In the genomic region with DNA sequence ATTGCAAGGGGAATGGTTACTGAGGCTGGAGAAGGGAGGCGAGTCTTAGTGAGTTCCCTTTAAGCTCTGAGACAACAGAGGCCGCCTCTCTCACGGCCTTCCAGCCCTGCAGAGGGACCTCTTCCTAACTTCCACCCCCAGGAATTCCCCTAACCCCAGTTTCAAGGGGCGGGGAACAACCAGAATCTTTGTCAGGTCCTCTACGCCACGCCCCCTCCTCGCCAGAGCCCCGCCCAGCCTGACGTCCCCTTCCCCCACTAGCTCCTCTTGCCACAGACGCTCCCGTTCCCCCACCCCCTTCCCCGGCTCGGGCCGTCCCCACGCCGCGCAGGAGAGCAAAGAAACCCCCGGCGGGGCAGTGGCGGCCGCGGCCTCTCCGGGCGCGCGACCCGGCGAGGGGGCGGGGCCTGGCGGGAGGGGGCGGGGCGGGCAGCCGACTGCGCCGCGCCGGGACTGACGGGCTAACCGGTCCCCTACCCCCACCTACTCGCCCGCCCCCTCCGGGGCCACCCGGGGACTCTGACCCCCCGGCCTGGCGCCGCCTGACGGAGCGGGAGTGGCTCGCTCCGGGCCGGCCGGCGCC, we compare ENCODE assay signal across 8 cellular contexts. TPM values are rescaled to one million over a fixed set of nuclear protein-coding genes. Genes with fewer than 3 reads are reported as not detected.
DNase-seq lines count a peak whose midpoint lies in the region; ATAC-seq and TF ChIP-seq lines count a peak whose summit lies in the region.

No MANE protein-coding gene starts in this region.

- H3K27me3 Mint-ChIP-seq in T-cell = no peaks in the 10 kb centered on the region

- H3K9me3 ChIP-seq in adrenal gland (replicated peaks in 1 of 3) = no peaks in the 10 kb centered on the region
- H3K9me3 ChIP-seq in left ventricle myocardium inferior (replicated peaks) = no peaks in the 10 kb centered on the region
- H3K9me3 ChIP-seq in upper lobe of left lung = no peaks in the 10 kb centered on the region

- POLR2A ChIA-PET in T-cell (lab: Charles Lee) = interaction anchor here (0.6 to 1.6 kb wide), 8 partner anchors 12 to 412 kb away, joined by 3 to 11 read pairs (median 4); a partner anchor contains a TSS

- no peaks in the 10 kb centered on the region for H3K36me3 ChIP-seq in adrenal gland (replicated peaks in 1 of 2)
- no peaks in the 10 kb centered on the region for H3K36me3 ChIP-seq in left ventricle myocardium inferior
- H3K36me3 ChIP-seq in upper lobe of left lung = no peaks in the 10 kb centered on the region

- WGBS in adrenal gland, 4 donors = 0 to 1% (median 0%) methylated on average over 1 to 52 of the region's 53 CpGs
- WGBS in upper lobe of left lung, 2 donors = 0 to 1% methylated on average over 8 to 21 of the region's 53 CpGs

- CTCF ChIA-PET in T-cell (lab: Charles Lee) = interaction anchor here in 1 of 2 donors (0.6 to 3.0 kb wide), 8 partner anchors 9 to 1358 kb away, joined by 3 to 28 read pairs (median 6); a partner anchor contains a TSS

- H3K27ac ChIP-seq in adrenal gland (peak overlapping the region; percentile 59 to 99 (median 93)), left ventricle myocardium inferior (replicated peaks) (peak overlapping the region; percentile 95), upper lobe of left lung (peak overlapping the region; percentile 87 to 100 (median 95))

- no peaks in the 10 kb centered on the region for H3K9me3 Mint-ChIP-seq in T-cell

- intact Hi-C loops in adrenal gland (cut with DNase I) = loop anchor here in 1 of 2 donors (10.0 kb wide), 1 partner anchor 130 kb away; no protein-coding TSS in a partner anchor
- intact Hi-C loops in left ventricle myocardium inferior (cut with micrococcal nuclease) = no loop called here
- intact Hi-C loops in posterior vena cava (cut with DNase I) = no loop called here

- TF ChIP-seq CTCF in HFF-Myc (IDR thresholded peaks at IDR 0.05; ENCODE audit: low read depth, low read length, missing control alignments) (no peak), adrenal gland (IDR thresholded peaks at IDR 0.05) (no peak), left ventricle myocardium inferior (IDR thresholded peaks at IDR 0.05; ENCODE audit: borderline replicate concordance) (no peak), upper lobe of left lung (IDR thresholded peaks at IDR 0.05) (no peak)

- TF ChIP-seq EP300 in upper lobe of left lung (IDR thresholded peaks at IDR 0.05) = no peak

- no peaks in the 10 kb centered on the region for H3K36me3 Mint-ChIP-seq in T-cell

- H3K4me3 ChIP-seq in GM08714 (ENCODE audit: low read length) = peak overlapping the region; percentile 89
- peak overlapping the region; percentile 66 for H3K4me3 ChIP-seq in HFF-Myc (replicated peaks; ENCODE audit: low read depth, low read length)
- peak overlapping the region in 3 of 4 donors; percentile 51 to 97 (median 71) for H3K4me3 ChIP-seq in adrenal gland
- peak overlapping the region; percentile 88 for H3K4me3 ChIP-seq in left ventricle myocardium inferior
- peak overlapping the region; percentile 57 to 98 (median 88) for H3K4me3 ChIP-seq in upper lobe of left lung

- H3K4me1 ChIP-seq in adrenal gland (replicated peaks in 1 of 2) (peaks cover 16 to 43% of the 10 kb centered on the region in 2 donors), left ventricle myocardium inferior (peaks cover 62% of the 10 kb centered on the region), upper lobe of left lung (peaks cover 31 to 44% (median 37%) of the 10 kb centered on the region in 4 donors)

- H3K4me1 Mint-ChIP-seq in T-cell = peaks cover 47 to 55% (median 52%) of the 10 kb centered on the region in 3 donors

- TF ChIP-seq POLR2A in adrenal gland (IDR thresholded peaks at IDR 0.05) = peak in 1 of 2 donors; percentile 9
- TF ChIP-seq POLR2A in upper lobe of left lung (IDR thresholded peaks at IDR 0.05) = peak in 2 of 4 donors; percentile 18 to 34

- H3K4me3 Mint-ChIP-seq in T-cell = peak overlapping the region; percentile 85 to 90 (median 85)

- H3K27me3 ChIP-seq in adrenal gland = no peaks in the 10 kb centered on the region
- no peaks in the 10 kb centered on the region for H3K27me3 ChIP-seq in left ventricle myocardium inferior (ENCODE audit: low read depth)
- no peaks in the 10 kb centered on the region for H3K27me3 ChIP-seq in upper lobe of left lung

- H3K27ac Mint-ChIP-seq in T-cell = peak overlapping the region; percentile 58 to 92

- peak; percentile 80 to 85 (median 80) for ATAC-seq in T-cell (replicated peaks in 1 of 4)
- ATAC-seq in upper lobe of left lung (ENCODE audit: low FRiP score in 2 of 2) = peak; percentile 93 to 94

- DNase-seq in HFF-Myc (ENCODE audit: extremely low read depth, low read depth) (peak; percentile 70), NCI-H1048 (lab: John Stamatoyannopoulos, UW) (peak; percentile 59), T-cell (peak; percentile 79 to 98 (median 95)), adrenal gland (peak; percentile 92 to 97 (median 96)), left ventricle myocardium inferior (peak; percentile 94), posterior vena cava (ENCODE audit: low spot score) (peak; percentile 96), upper lobe of left lung (peak; percentile 96 to 97)

RNA-seq across cellular contexts. Expression of a gene that starts 12.2 kb away (rescaled TPM):
- 10 to 100 TPM in 3 of 5 donors, 1 to 10 TPM in 2; 7.5 to 23.1 (median 12.5) TPM for total RNA-seq in T-cell
- 1 to 10 TPM in 1 of 8 donors, under 1 TPM in 5, not detected in 2; 0.29 to 1.3 (median 0.76) TPM for total RNA-seq in adrenal gland
- 1 to 10 TPM in 2 of 3 donors, under 1 TPM in 1; 0.84 to 4.1 (median 1.0) TPM for polyA plus RNA-seq in adrenal gland
- not detected for total RNA-seq in left ventricle myocardium inferior
- under 1 TPM; 0.29 to 0.65 TPM for total RNA-seq in posterior vena cava
- 1 to 10 TPM in 3 of 6 donors, under 1 TPM in 2, not detected in 1; 0.30 to 1.8 (median 1.0) TPM for total RNA-seq in upper lobe of left lung

RNA-seq across cellular contexts. Expression of a gene that starts 17.6 kb away (rescaled TPM):
- total RNA-seq in T-cell (10 to 100 TPM; 17.1 to 26.3 (median 18.6) TPM), adrenal gland (10 to 100 TPM; 21.1 to 63.8 (median 36.7) TPM), left ventricle myocardium inferior (11.2 TPM), posterior vena cava (10 to 100 TPM; 39.1 to 51.7 TPM), upper lobe of left lung (10 to 100 TPM; 14.7 to 36.2 (median 23.7) TPM)
- polyA plus RNA-seq in adrenal gland = 10 to 100 TPM; 11.3 to 23.0 (median 13.3) TPM

Comparison
In these comparisons a context has a peak if more than half of its experiments do, and no peak if none do; other contexts are left out.
1. Peak in every context shown above with its lines: DNase-seq, ATAC-seq, H3K4me3 ChIP-seq and H3K27ac ChIP-seq.